Comparison of ENCODE assay signal across 8 cellular contexts in the genomic region with DNA sequence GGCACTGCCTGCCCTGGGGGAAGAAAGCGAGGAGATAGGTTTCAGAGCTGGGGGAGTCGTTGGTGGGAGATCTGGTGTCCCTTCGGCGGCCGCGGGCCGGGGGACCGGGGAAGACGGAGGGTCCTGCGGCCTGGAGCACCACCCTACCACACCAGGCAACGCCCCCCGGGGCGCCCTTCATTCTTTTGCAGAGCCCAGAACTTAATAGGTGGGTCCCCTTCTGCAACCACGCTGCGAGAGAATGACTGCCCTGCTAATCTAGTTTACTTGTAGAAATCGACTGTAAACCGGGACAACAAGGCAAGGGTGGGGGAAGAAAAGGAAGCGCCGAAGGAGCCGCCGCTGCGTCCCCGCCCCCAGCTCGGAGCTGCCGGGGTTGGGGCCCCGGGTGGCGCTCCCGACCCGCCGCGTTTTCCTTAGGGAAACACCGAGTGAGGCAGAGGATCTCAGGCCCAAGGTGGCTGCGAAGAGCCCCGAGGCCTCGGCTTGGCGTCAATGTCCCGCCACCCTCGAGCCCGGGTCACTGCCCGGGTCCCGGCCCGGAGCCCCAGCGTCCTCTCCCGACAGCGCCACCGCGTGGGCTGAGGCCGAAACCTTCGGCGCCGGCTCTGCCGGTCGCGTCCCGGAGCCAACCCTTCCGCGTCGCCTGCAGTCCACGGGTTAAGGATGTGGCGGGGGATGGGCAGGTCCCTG. TPM values are rescaled to one million over a fixed set of nuclear protein-coding genes. Genes with fewer than 3 reads are reported as not detected.
A peak's percentile ranks its signal among the peaks of the same experiment; 100 is the strongest.
DNase-seq lines count a peak whose midpoint lies in the region; ATAC-seq and TF ChIP-seq lines count a peak whose summit lies in the region.

No MANE protein-coding gene starts in this region.

- no peak for TF ChIP-seq EP300 in ovary (IDR thresholded peaks at IDR 0.05)

- H3K4me1 ChIP-seq in heart left ventricle, result peaks cover 4 to 50% (median 22%) of the 10 kb centered on the region in 12 donors
- H3K4me1 ChIP-seq in ovary (ENCODE audit: insufficient read depth), result peaks cover 8% of the 10 kb centered on the region

- H3K27me3 ChIP-seq in H7 (ENCODE audit: control insufficient read depth, insufficient read depth, low read length) (peaks cover 80% of the 10 kb centered on the region), heart left ventricle (peaks cover 70 to 86% (median 81%) of the 10 kb centered on the region in 9 donors), ovary (peaks cover 3% of the 10 kb centered on the region)

- peak overlapping the region; percentile 45 for H3K4me3 Mint-ChIP-seq in activated naive CD8-positive, alpha-beta T cell treated with anti-CD3 and anti-CD28 coated beads, Interleukin-2, amount 50 U/mL, for 24 hours

- intact Hi-C loops in heart left ventricle (cut with DNase I) (no loop called here), ovary (cut with DNase I) (no loop called here)

- no peak overlapping the region for H3K27ac ChIP-seq in heart left ventricle
- no peak overlapping the region for H3K27ac ChIP-seq in ovary

- peak; percentile 25 for ATAC-seq in activated naive CD8-positive, alpha-beta T cell treated with anti-CD3 and anti-CD28 coated beads, Interleukin-2, amount 50 U/mL, for 24 hours
- ATAC-seq in heart left ventricle (peak in 3 of 4 donors; percentile 41 to 64 (median 51)), HG02571 (IDR thresholded peaks at IDR 0.05; ENCODE audit: unreplicated experiment) (no peak)

- TF ChIP-seq POLR2A in heart left ventricle (IDR thresholded peaks at IDR 0.05), result no peak
- no peak for TF ChIP-seq POLR2A in ovary (IDR thresholded peaks at IDR 0.05)

- no peaks in the 10 kb centered on the region for H3K9me3 Mint-ChIP-seq in activated naive CD8-positive, alpha-beta T cell treated with anti-CD3 and anti-CD28 coated beads, Interleukin-2, amount 50 U/mL, for 24 hours

- peaks cover 71% of the 10 kb centered on the region for H3K27me3 Mint-ChIP-seq in activated naive CD8-positive, alpha-beta T cell treated with anti-CD3 and anti-CD28 coated beads, Interleukin-2, amount 50 U/mL, for 24 hours

- DNase-seq in Daoy (ENCODE audit: low read depth) (peak; percentile 82), H7 (peak; percentile 96), NCI-H69 (lab: John Stamatoyannopoulos, UW) (peak; percentile 66), heart left ventricle (peak in 4 of 5 donors; percentile 60 to 83 (median 61)), ovary (peak in 2 of 5 donors; percentile 54 to 66), middle frontal gyrus (ENCODE audit: extremely low spot score, low spot score) (no peak)
- peak; percentile 70 for DNase-seq in activated naive CD8-positive, alpha-beta T cell treated with anti-CD3 and anti-CD28 coated beads, Interleukin-2, amount 50 U/mL, for 24 hours

- H3K4me1 Mint-ChIP-seq in activated naive CD8-positive, alpha-beta T cell treated with anti-CD3 and anti-CD28 coated beads, Interleukin-2, amount 50 U/mL, for 24 hours, result peaks cover 21% of the 10 kb centered on the region

- no peak overlapping the region for H3K27ac Mint-ChIP-seq in activated naive CD8-positive, alpha-beta T cell treated with anti-CD3 and anti-CD28 coated beads, Interleukin-2, amount 50 U/mL, for 24 hours

- no peaks in the 10 kb centered on the region for H3K36me3 ChIP-seq in H7 (replicated peaks; ENCODE audit: control insufficient read depth, insufficient read depth, low read length)
- no peaks in the 10 kb centered on the region for H3K36me3 ChIP-seq in heart left ventricle
- no peaks in the 10 kb centered on the region for H3K36me3 ChIP-seq in ovary

- peak overlapping the region; percentile 57 for H3K4me3 ChIP-seq in H7 (ENCODE audit: insufficient read depth, low read depth, low read length)
- peak overlapping the region in 11 of 12 donors; percentile 25 to 58 (median 45) for H3K4me3 ChIP-seq in heart left ventricle
- peak overlapping the region; percentile 36 for H3K4me3 ChIP-seq in ovary

- peaks cover 8% of the 10 kb centered on the region for H3K36me3 Mint-ChIP-seq in activated naive CD8-positive, alpha-beta T cell treated with anti-CD3 and anti-CD28 coated beads, Interleukin-2, amount 50 U/mL, for 24 hours (ENCODE audit: low read depth)

- peak; percentile 60 to 81 (median 68) for TF ChIP-seq CTCF in heart left ventricle (IDR thresholded peaks at IDR 0.05)
- TF ChIP-seq CTCF in ovary (IDR thresholded peaks at IDR 0.05), result peak in 1 of 3 donors; percentile 40

- WGBS in heart left ventricle, 4 donors, result 0 to 1% (median 1%) methylated on average over 11 to 60 of the region's 60 CpGs
- WGBS in ovary, 3 donors, result 1 to 2% (median 2%) methylated on average over 58 to 60 of the region's 60 CpGs

- H3K9me3 ChIP-seq in heart left ventricle (no peaks in the 10 kb centered on the region), ovary (no peaks in the 10 kb centered on the region)

RNA-seq across cellular contexts. Expression of gene SATB2, which starts 5.4 kb away (rescaled TPM):
- total RNA-seq in Daoy (2014; rRNA removed; shearing (Covaris generic)), result 8.2 and 11.5 TPM in 2 replicates
- 10.3 and 15.7 TPM in 2 replicates for total RNA-seq in H7 (2014; rRNA removed; shearing (Covaris generic))
- total RNA-seq in heart left ventricle (1 to 10 TPM in 6 of 9 donors, under 1 TPM in 3; 0.52 to 3.3 (median 1.3) TPM), ovary (1 to 10 TPM; 1.3 to 6.3 (median 3.9) TPM)
- polyA plus RNA-seq in heart left ventricle (under 1 TPM; 0.38 to 0.54 TPM), ovary (1 to 10 TPM in 1 of 2 donors, under 1 TPM in 1; 0.92 to 2.2 TPM)
